ENCODE assay signal across 8 cellular contexts in genomic region chr3:62188547-62189375, GRCh38.
DNase-seq lines count a peak whose midpoint lies in the region; ATAC-seq, FAIRE-seq and TF ChIP-seq lines count a peak whose summit lies in the region.

No MANE protein-coding gene starts in this region.

- BruUV-seq in HepG2 (replicated peaks; lab: Mats Ljungman, UMichigan): no TSS peak

- peak overlapping the region; percentile 46 for H3K4me3 Mint-ChIP-seq in chondrocyte (ENCODE audit: unreplicated experiment)

- no peak overlapping the region for H3K27ac Mint-ChIP-seq in chondrocyte (ENCODE audit: unreplicated experiment)

- TF ChIP-seq RAD21 in A549 (conservative IDR thresholded peaks at IDR 0.05 in 1 of 2, IDR thresholded peaks at IDR 0.05 in 1 of 2): peak; percentile 73 to 76
- TF ChIP-seq RAD21 in HepG2 (CRISPR knock-in tag; IDR thresholded peaks at IDR 0.05): peak; percentile 66; the same call in 1 of the 2 replicates

- H3K4me2 ChIP-seq in A549: peak overlapping the region; percentile 54
- H3K4me2 ChIP-seq in HepG2 (ENCODE audit: low read depth, low read length): peak overlapping the region; percentile 19; the same call in 1 of the 2 replicates

- no peaks in the 10 kb centered on the region for H3K9me3 Mint-ChIP-seq in chondrocyte (ENCODE audit: low read depth)

- TF ChIP-seq EP300 in A549 (IDR thresholded peaks at IDR 0.05) (no peak), HepG2 (IDR thresholded peaks at IDR 0.05; ENCODE audit: low read depth in 2 of 2, low read length in 2 of 2) (no peak), HepG2 (CRISPR knock-in tag; IDR thresholded peaks at IDR 0.05; ENCODE audit: borderline replicate concordance) (no peak)

- no peak for FAIRE-seq in A549 (lab: Jason Lieb, UNC)
- FAIRE-seq in HepG2 (lab: Jason Lieb, UNC): peak; percentile 15

- DNase-seq in A549 (ENCODE audit: low read depth in 1 of 2, low spot score in 1 of 2) (peak; percentile 58 to 61), NCI-H345 (lab: John Stamatoyannopoulos, UW) (peak; percentile 65), chondrocyte (ENCODE audit: low spot score) (no peak), HepG2 (ENCODE audit: low spot score) (peak; percentile 48)
- DNase-seq in activated CD4-positive, CD25-positive, alpha-beta regulatory T cell treated with anti-CD3 and anti-CD28 coated beads, Interleukin-2, amount 50 U/mL, for 72 hours: peak; percentile 65
- DNase-seq in stimulated activated CD4-positive, alpha-beta T cell treated with anti-CD3 and anti-CD28 coated beads, Interleukin-4, amount 100 ng/mL, for 48 hours (ENCODE audit: low read depth in 2 of 2): peak; percentile 37 to 64

- peak; percentile 63 for TF ChIP-seq CTCF in A549 (IDR thresholded peaks at IDR 0.05)
- peak; percentile 93 for TF ChIP-seq CTCF in chondrocyte (IDR thresholded peaks at IDR 0.05)
- peak; percentile 82 for TF ChIP-seq CTCF in HepG2 (CRISPR knock-in tag; IDR thresholded peaks at IDR 0.05)

- peaks cover 1 to 5% of the 10 kb centered on the region in 2 experiments; a peak in 3 of 5 replicates for H3K36me3 ChIP-seq in HepG2 (replicated peaks in 1 of 2; ENCODE audit: control insufficient read depth in 1 of 2, insufficient read depth in 2 of 2, low read length in 2 of 2)

- no peak overlapping the region for H2AFZ ChIP-seq in HepG2 (ENCODE audit: low read length)

- H3K4me3 ChIP-seq in A549: no peak overlapping the region
- no peak overlapping the region for H3K4me3 ChIP-seq in HepG2 (replicated peaks in 1 of 3; ENCODE audit: insufficient read depth in 1 of 3, low read depth in 2 of 3, low read length in 3 of 3)

- TF ChIP-seq POLR2A in A549 (IDR thresholded peaks at IDR 0.05; ENCODE audit: low read length) (no peak), GM18505 (IDR thresholded peaks at IDR 0.05; ENCODE audit: borderline replicate concordance, extremely low read depth, insufficient read depth, insufficient read length) (no peak), HepG2 (IDR thresholded peaks at IDR 0.05; ENCODE audit: insufficient read depth in 1 of 2, low read depth in 2 of 2, low read length in 2 of 2) (no peak)

- intact Hi-C loops in HepG2 (cut with micrococcal nuclease; ENCODE audit: unreplicated experiment): loop anchor here (1.0 to 10.0 kb wide), 4 partner anchors 331 to 1434 kb away; partner anchors contain the start of gene PTPRG

- H3K36me3 Mint-ChIP-seq in chondrocyte (ENCODE audit: low read depth): peaks cover 6% of the 10 kb centered on the region

- H3K4me1 ChIP-seq in A549 (no peaks in the 10 kb centered on the region), HepG2 (ENCODE audit: insufficient read depth, low read length) (peaks cover 22% of the 10 kb centered on the region)

- peaks cover 15% of the 10 kb centered on the region for H3K4me1 Mint-ChIP-seq in chondrocyte (ENCODE audit: low read depth)

- no peaks in the 10 kb centered on the region for H3K27me3 Mint-ChIP-seq in chondrocyte (ENCODE audit: low read depth)

- no peaks in the 10 kb centered on the region for H3K79me2 ChIP-seq in HepG2 (ENCODE audit: insufficient read depth, low read length)

- ATAC-seq in A549 (peak; percentile 82 to 91; a peak in 5 of 6 replicates), GM18505 (IDR thresholded peaks at IDR 0.05; ENCODE audit: unreplicated experiment) (peak; percentile 74), HG03095 (IDR thresholded peaks at IDR 0.05; ENCODE audit: unreplicated experiment) (peak; percentile 78), HepG2 (peak; percentile 63)

- CTCF ChIA-PET in A549 (lab: Yijun Ruan, JAX): interaction anchor here (0.6 to 2.5 kb wide), 15 partner anchors 9 to 1329 kb away, joined by 3 to 11 read pairs (median 4); no protein-coding TSS in a partner anchor
- CTCF ChIA-PET in HepG2 (lab: Yijun Ruan, JAX; ENCODE audit: low intra/inter-chr PET ratio, low total read pairs): no interaction called here

- H3K27me3 ChIP-seq in HepG2 (ENCODE audit: control insufficient read depth in 1 of 2, insufficient read depth in 2 of 2, low read length in 2 of 2): no peaks in the 10 kb centered on the region

- no peak overlapping the region for H3K9ac ChIP-seq in HepG2 (ENCODE audit: insufficient read depth, low read depth, low read length)

- H3K9me3 ChIP-seq in A549: no peaks in the 10 kb centered on the region
- no peaks in the 10 kb centered on the region for H3K9me3 ChIP-seq in HepG2 (ENCODE audit: low read length)

- in situ Hi-C loops in HepG2 (cut with HindIII; ENCODE audit: extremely low pct_ligation_motif_present, low pct_unique_long_range_greater_than_20kb): loop anchor here (25.0 kb wide), 2 partner anchors 326 to 626 kb away; partner anchors contain the start of gene PTPRG

- WGBS in A549 (ENCODE audit: missing lambda C conversion rate): 2% methylated on average over 16 of the region's 18 CpGs
- 26% methylated on average over 17 of the region's 18 CpGs for WGBS in HepG2 (ENCODE audit: low lambda C conversion rate)

- H4K20me1 ChIP-seq in HepG2 (ENCODE audit: insufficient read depth, low read length): no peaks in the 10 kb centered on the region

- POLR2A ChIA-PET in A549 (lab: Yijun Ruan, JAX) (no interaction called here), HepG2 (lab: Yijun Ruan, JAX) (interaction anchor here (0.9 kb wide), 1 partner anchor 627 kb away, joined by 5 read pairs; the partner anchor contains the start of gene PTPRG)

- H3K27ac ChIP-seq in A549: no peak overlapping the region
- no peak overlapping the region for H3K27ac ChIP-seq in HepG2 (ENCODE audit: extremely low read length, insufficient read depth, low read length)

TF ChIP-seq in A549, 52 proteins besides CTCF, POLR2A, EP300 and RAD21:
- no peak for TF ChIP-seq RCOR1 (IDR thresholded peaks at IDR 0.05; ENCODE audit: low read depth, low read length)
- TF ChIP-seq SMC3 (IDR thresholded peaks at IDR 0.05): peak; percentile 60; the same call in 2 of the 3 replicates

TF ChIP-seq in HepG2, 621 proteins besides CTCF, POLR2A, EP300 and RAD21 (continues in another document):
- TF ChIP-seq KLF16 (CRISPR knock-in tag; IDR thresholded peaks at IDR 0.05) (peak in 1 of 2 experiments; percentile 26; a peak in 1 of 4 replicates), PAWR (CRISPR knock-in tag; IDR thresholded peaks at IDR 0.05; ENCODE audit: borderline replicate concordance) (no peak), CC2D1A (CRISPR knock-in tag; IDR thresholded peaks at IDR 0.05) (no peak), SMC3 (IDR thresholded peaks at IDR 0.05; ENCODE audit: low read length) (peak; percentile 64), HMGXB4 (CRISPR knock-in tag; IDR thresholded peaks at IDR 0.05; ENCODE audit: borderline replicate concordance in 1 of 2, low read depth in 1 of 2) (0 out of 4 replicates have a peak, but pooled peaks of 1 of the 2 experiments have one; percentile 37), ZNF619 (CRISPR knock-in tag; IDR thresholded peaks at IDR 0.05) (no peak), HDAC2 (CRISPR knock-in tag; IDR thresholded peaks at IDR 0.05) (no peak), REXO4 (CRISPR knock-in tag; IDR thresholded peaks at IDR 0.05; ENCODE audit: borderline replicate concordance) (no peak), SKIL (CRISPR knock-in tag; IDR thresholded peaks at IDR 0.05; ENCODE audit: borderline replicate concordance) (no peak), ZNF614 (CRISPR knock-in tag; IDR thresholded peaks at IDR 0.05; ENCODE audit: borderline replicate concordance) (0 out of 2 replicates have a peak, but pooled peaks have one; percentile 22), ZNF12 (CRISPR knock-in tag; IDR thresholded peaks at IDR 0.05) (no peak), NCOA1 (CRISPR knock-in tag; IDR thresholded peaks at IDR 0.05) (no peak), STAG1 (CRISPR knock-in tag; IDR thresholded peaks at IDR 0.05) (peak; percentile 84), SALL1 (CRISPR knock-in tag; IDR thresholded peaks at IDR 0.05) (no peak), MEF2D (CRISPR knock-in tag; IDR thresholded peaks at IDR 0.05) (no peak), CBX1 (IDR thresholded peaks at IDR 0.05; ENCODE audit: low read depth) (no peak)

Comparison
In these comparisons a context has a peak if more than half of its experiments do, and no peak if none do; other contexts are left out.
1. Of the 38 proteins assayed by ChIP-seq in both HepG2 and A549: peak only in HepG2: none; only in A549: none; in both: CTCF, RAD21 and SMC3; in neither: 34; mixed calls (peak in some experiments, not most) for 1.